In genomic region chr21:18155508-18156193, GRCh38 we compare ENCODE assay signal across 9 cellular contexts.
DNase-seq lines count a peak whose midpoint lies in the region; ATAC-seq and TF ChIP-seq lines count a peak whose summit lies in the region.
"Had no signal": no experiment of that assay in that cellular context is flagged by ENCODE, and none has a peak within 500 bp of the region (broad histone marks: within the 10 kb centered on the region; RNA-seq: fewer than 3 reads in every experiment).

No MANE protein-coding gene starts in this region.

- no peaks in the 10 kb centered on the region for H3K36me3 ChIP-seq in neural progenitor cell

- no peaks in the 10 kb centered on the region for H3K79me2 ChIP-seq in neural progenitor cell (ENCODE audit: low read depth)

- no peaks in the 10 kb centered on the region for H3K36me3 Mint-ChIP-seq in neural progenitor cell

- peaks cover 10% of the 10 kb centered on the region for H3K4me1 Mint-ChIP-seq in neural progenitor cell

- peak overlapping the region; percentile 7 for H3K4me2 ChIP-seq in neural progenitor cell

- no peaks in the 10 kb centered on the region for H3K9me3 Mint-ChIP-seq in neural progenitor cell

- no peak overlapping the region for H3K27ac Mint-ChIP-seq in neural progenitor cell

- H3K4me1 ChIP-seq in neural progenitor cell, result peaks cover 12% of the 10 kb centered on the region

- no peaks in the 10 kb centered on the region for H3F3A ChIP-seq in neural progenitor cell (ENCODE audit: low read depth)

- no peaks in the 10 kb centered on the region for H3K9me3 ChIP-seq in neural progenitor cell (ENCODE audit: low read depth)

- no peak overlapping the region for H3K27ac ChIP-seq in neural progenitor cell

- TF ChIP-seq CTCF in cardiac fibroblast (IDR thresholded peaks at IDR 0.05; ENCODE audit: low read depth, low read length), result no peak
- no peak for TF ChIP-seq CTCF in neural progenitor cell (IDR thresholded peaks at IDR 0.05)

- H3K4me3 Mint-ChIP-seq in neural progenitor cell, result no peak overlapping the region

- no peaks in the 10 kb centered on the region for H3K27me3 ChIP-seq in neural progenitor cell

- ATAC-seq in GM18870 (IDR thresholded peaks at IDR 0.05; ENCODE audit: unreplicated experiment), result no peak

- H3K9ac ChIP-seq in neural progenitor cell, result no peak overlapping the region

- no peak overlapping the region for H3K4me3 ChIP-seq in cardiac fibroblast (replicated peaks in 1 of 2; ENCODE audit: low read depth in 2 of 2, low read length in 2 of 2)
- no peak overlapping the region for H3K4me3 ChIP-seq in neural progenitor cell

- H2AFZ ChIP-seq in neural progenitor cell (replicated peaks), result no peak overlapping the region

- H3K27me3 Mint-ChIP-seq in neural progenitor cell (ENCODE audit: insufficient read depth, low read depth), result no peaks in the 10 kb centered on the region

- no peaks in the 10 kb centered on the region for H4K20me1 ChIP-seq in neural progenitor cell (ENCODE audit: low read depth)

- DNase-seq in H4 (ENCODE audit: low spot score) (peak; percentile 80), MV-4-11 (lab: John Stamatoyannopoulos, UW) (peak; percentile 44), cardiac fibroblast (ENCODE audit: low read depth in 2 of 2) (peak; percentile 1 to 6), neural progenitor cell (ENCODE audit: low spot score) (peak; percentile 42), EL (no peak), HT-29 (ENCODE audit: low spot score) (no peak), NCI-H524 treated with DMSO at 0.1 percent for 48 hours (lab: John Stamatoyannopoulos, UW) (no peak)
- DNase-seq: amygdala had no signal

Comparison
In these comparisons a context has a peak if more than half of its experiments do, and no peak if none do; other contexts are left out.
1. DNase-seq: peak in H4 (single experiment), MV-4-11 (single experiment), cardiac fibroblast (2 of 2) and neural progenitor cell (single experiment); none in EL (single experiment), HT-29 (single experiment) and NCI-H524 treated with DMSO at 0.1 percent for 48 hours (single experiment).